Comparison of ENCODE assay signal across 8 cellular contexts in the genomic region with DNA sequence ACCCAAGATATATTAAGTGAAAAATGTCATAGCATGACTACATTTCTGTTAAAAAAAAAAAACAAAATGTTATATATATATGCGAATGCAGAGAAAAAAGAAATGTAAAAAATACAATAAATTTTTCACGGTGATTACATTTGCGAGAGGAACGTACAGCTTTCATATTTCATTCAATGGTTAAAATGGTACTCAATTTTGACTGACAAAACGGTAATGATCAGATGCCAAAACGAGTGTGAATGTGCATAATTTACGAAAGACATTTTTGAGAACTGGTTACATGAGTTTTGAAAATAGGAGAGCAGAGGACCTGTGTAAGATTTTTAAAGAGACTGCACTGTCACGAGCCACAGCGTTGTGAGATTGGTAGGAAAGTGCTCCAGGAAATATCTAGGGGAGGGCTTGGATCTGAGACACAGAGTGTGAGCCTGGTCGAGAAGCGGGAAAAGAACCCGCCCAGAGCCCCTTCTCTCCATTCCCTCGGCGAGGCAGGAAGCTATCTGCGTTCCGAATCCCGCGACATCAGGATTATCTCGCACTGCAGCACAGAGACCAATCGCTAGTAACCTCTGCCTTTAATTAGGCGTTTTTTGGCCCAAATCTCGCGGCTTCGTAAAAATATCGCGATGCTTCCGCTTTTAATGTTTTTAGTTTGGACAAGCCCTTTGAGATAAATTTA. TPM values are rescaled to one million over a fixed set of nuclear protein-coding genes. Genes with fewer than 3 reads are reported as not detected.
DNase-seq lines count a peak whose midpoint lies in the region; ATAC-seq, FAIRE-seq and TF ChIP-seq lines count a peak whose summit lies in the region.

No MANE protein-coding gene starts in this region.

- no peaks in the 10 kb centered on the region for H3K27me3 ChIP-seq in brain microvascular endothelial cell (replicated peaks)
- H3K27me3 ChIP-seq in iPS DF 6.9 (ENCODE audit: control insufficient read depth, insufficient read depth, low read length): no peaks in the 10 kb centered on the region
- no peaks in the 10 kb centered on the region for H3K27me3 ChIP-seq in sigmoid colon

- TF ChIP-seq EP300 in sigmoid colon (IDR thresholded peaks at IDR 0.05): no peak

- no CpG with 5 or more reads among the region's 27 CpGs for WGBS in iPS DF 6.9 (ENCODE audit: insufficient coverage, insufficient read length)
- WGBS in sigmoid colon, 2 donors: 7 to 10% methylated on average over 27 of the region's 27 CpGs

- DNase-seq in 8988T (peak; percentile 67), NCI-H2107 (lab: John Stamatoyannopoulos, UW) (peak; percentile 79), brain microvascular endothelial cell (peak; percentile 98), iPS DF 6.9 (ENCODE audit: low read depth, low spot score) (peak; percentile 90), sigmoid colon (peak; percentile 97)

- intact Hi-C loops in sigmoid colon (cut with DNase I): loop anchor here (1.0 to 10.0 kb wide), 2 partner anchors 31 to 1760 kb away; a partner anchor contains a TSS

- H3K4me3 ChIP-seq in brain microvascular endothelial cell (ENCODE audit: low read depth, low read length) (peak overlapping the region; percentile 75), iPS DF 6.9 (ENCODE audit: low read length) (peak overlapping the region; percentile 68; the same call in 1 of the 2 replicates), sigmoid colon (peak overlapping the region; percentile 58 to 76 (median 70))

- TF ChIP-seq CTCF in brain microvascular endothelial cell (IDR thresholded peaks at IDR 0.05; ENCODE audit: low read depth, low read length, missing control alignments) (no peak), sigmoid colon (IDR thresholded peaks at IDR 0.05) (no peak)

- H3K27ac ChIP-seq in brain microvascular endothelial cell: peak overlapping the region; percentile 98
- no peak overlapping the region for H3K27ac ChIP-seq in iPS DF 6.9 (ENCODE audit: low read length)
- H3K27ac ChIP-seq in sigmoid colon: peak overlapping the region; percentile 96 to 99 (median 97)

- in situ Hi-C loops in brain microvascular endothelial cell (cut with HindIII; ENCODE audit: low pct_ligation_motif_present, low sequenced_read_pairs): no loop called here

- peak; percentile 38 to 64 for TF ChIP-seq POLR2A in sigmoid colon (IDR thresholded peaks at IDR 0.05)

- H3K9me3 ChIP-seq in iPS DF 6.9 (ENCODE audit: control insufficient read depth, insufficient read depth, low read length) (no peaks in the 10 kb centered on the region), sigmoid colon (no peaks in the 10 kb centered on the region)

- H3K4me1 ChIP-seq in iPS DF 6.9 (ENCODE audit: control insufficient read depth, insufficient read depth, low read length) (no peaks in the 10 kb centered on the region), sigmoid colon (peaks cover 0 to 16% (median 7%) of the 10 kb centered on the region in 4 donors)

- ATAC-seq in GM18519 (IDR thresholded peaks at IDR 0.05; ENCODE audit: low FRiP score, unreplicated experiment) (peak; percentile 52), HG03060 (IDR thresholded peaks at IDR 0.05; ENCODE audit: low read depth, unreplicated experiment) (peak; percentile 54)

- peaks cover under 1% of the 10 kb centered on the region for H3K36me3 ChIP-seq in brain microvascular endothelial cell (replicated peaks)
- H3K36me3 ChIP-seq in iPS DF 6.9 (ENCODE audit: control insufficient read depth, insufficient read depth, low read length): no peaks in the 10 kb centered on the region
- no peaks in the 10 kb centered on the region for H3K36me3 ChIP-seq in sigmoid colon

- peak; percentile 79 for FAIRE-seq in TTC549 (lab: Jason Lieb, UNC)

RNA-seq across cellular contexts. Expression of a gene that starts 28.5 kb away (rescaled TPM):
- total RNA-seq in sigmoid colon: 10 to 100 TPM; 31.9 to 40.0 (median 36.1) TPM
- 10 to 100 TPM; 19.2 to 38.7 (median 27.6) TPM for polyA plus RNA-seq in sigmoid colon
